ENCODE assay signal across 17 cellular contexts in the genomic region with DNA sequence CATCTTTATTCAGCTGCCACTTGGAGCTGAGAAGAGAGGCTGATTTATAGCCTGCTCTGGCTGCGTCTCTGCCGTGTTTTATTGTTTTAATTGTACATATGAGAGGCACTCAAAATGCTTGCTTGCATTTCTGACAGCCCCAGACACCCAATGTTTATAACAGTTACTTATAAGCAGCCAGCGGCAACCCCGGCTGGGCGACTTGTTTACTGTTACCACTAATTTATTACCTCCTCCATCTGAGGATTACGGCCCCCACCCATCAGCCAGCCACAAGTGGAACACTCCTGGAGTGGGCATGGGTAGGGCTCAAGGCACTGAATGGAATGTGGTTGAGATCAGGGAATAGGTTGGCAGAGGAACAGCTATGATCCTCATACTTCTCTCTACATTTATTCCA.
DNase-seq lines count a peak whose midpoint lies in the region; ATAC-seq and TF ChIP-seq lines count a peak whose summit lies in the region.
"Had no signal": no experiment of that assay in that cellular context is flagged by ENCODE, and none has a peak within 500 bp of the region (broad histone marks: within the 10 kb centered on the region; RNA-seq: fewer than 3 reads in every experiment).

No MANE protein-coding gene starts in this region.

- TF ChIP-seq CTCF in upper lobe of right lung (IDR thresholded peaks at IDR 0.05) (no peak), WERI-Rb-1 (IDR thresholded peaks at IDR 0.05; ENCODE audit: low read depth, low read length) (no peak)

- H3K27me3 ChIP-seq in upper lobe of right lung (no peaks in the 10 kb centered on the region), WERI-Rb-1 (ENCODE audit: insufficient read depth, low read depth, severe bottlenecking) (no peaks in the 10 kb centered on the region)
- H3K27me3 ChIP-seq: esophagus squamous epithelium had no signal

- H3K4me1 ChIP-seq in upper lobe of right lung: peaks cover 9% of the 10 kb centered on the region

- ATAC-seq in upper lobe of right lung (peak; percentile 84), HG03442 (IDR thresholded peaks at IDR 0.05; ENCODE audit: unreplicated experiment) (no peak)
- ATAC-seq: T-helper 17 cell had no signal

- DNase-seq in NCI-H1092 treated with DMSO at 0.1 percent for 48 hours (lab: John Stamatoyannopoulos, UW) (peak; percentile 93), NCI-H2107 treated with DMSO at 0.1 percent for 48 hours (lab: John Stamatoyannopoulos, UW; ENCODE audit: unreplicated experiment) (peak; percentile 94), SHP77 treated with DMSO at 0.1 percent for 48 hours (lab: John Stamatoyannopoulos, UW) (peak; percentile 94), upper lobe of right lung (no peak), activated gamma-delta T cell (lab: John Stamatoyannopoulos, UW) (no peak), WERI-Rb-1 (no peak)
- DNase-seq: activated B cell treated with CpG ODN at 0.5 μM for 24 hours; activated CD8-positive, alpha-beta memory T cell treated with anti-CD3 and anti-CD28 coated beads for 24 hours; DMS 273 treated with DMSO at 0.1 percent for 48 hours; esophagus squamous epithelium; glutamatergic neuron; immature natural killer cell; NCI-H226; T-helper 17 cell had no signal

- intact Hi-C loops in upper lobe of right lung (cut with DNase I): no loop called here

- no peak overlapping the region for H3K27ac ChIP-seq in upper lobe of right lung
- no peak overlapping the region for H3K27ac ChIP-seq in WERI-Rb-1
- H3K27ac ChIP-seq: esophagus squamous epithelium, KMS-11, thoracic aorta had no signal

- H3K36me3 ChIP-seq in upper lobe of right lung (no peaks in the 10 kb centered on the region), WERI-Rb-1 (no peaks in the 10 kb centered on the region; the same call in none of the 2 replicates)
- H3K36me3 ChIP-seq: esophagus squamous epithelium, thoracic aorta had no signal

- no peaks in the 10 kb centered on the region for H3K9me3 ChIP-seq in upper lobe of right lung
- no peaks in the 10 kb centered on the region for H3K9me3 ChIP-seq in WERI-Rb-1 (ENCODE audit: severe bottlenecking)
- H3K9me3 ChIP-seq: esophagus squamous epithelium, thoracic aorta had no signal

- no peak overlapping the region for H3K4me3 ChIP-seq in upper lobe of right lung
- no peak overlapping the region for H3K4me3 ChIP-seq in WERI-Rb-1 (ENCODE audit: low read depth, low read length)
- H3K4me3 ChIP-seq: esophagus squamous epithelium, thoracic aorta had no signal

Comparison
In these comparisons a context has a peak if more than half of its experiments do, and no peak if none do; other contexts are left out.
1. DNase-seq: peak in NCI-H1092 treated with DMSO at 0.1 percent for 48 hours (single experiment), NCI-H2107 treated with DMSO at 0.1 percent for 48 hours (single experiment) and SHP77 treated with DMSO at 0.1 percent for 48 hours (single experiment); none in upper lobe of right lung (single experiment), activated gamma-delta T cell (single experiment) and WERI-Rb-1 (single experiment).